Comparison of ENCODE assay signal across 25 cellular contexts in the genomic region with DNA sequence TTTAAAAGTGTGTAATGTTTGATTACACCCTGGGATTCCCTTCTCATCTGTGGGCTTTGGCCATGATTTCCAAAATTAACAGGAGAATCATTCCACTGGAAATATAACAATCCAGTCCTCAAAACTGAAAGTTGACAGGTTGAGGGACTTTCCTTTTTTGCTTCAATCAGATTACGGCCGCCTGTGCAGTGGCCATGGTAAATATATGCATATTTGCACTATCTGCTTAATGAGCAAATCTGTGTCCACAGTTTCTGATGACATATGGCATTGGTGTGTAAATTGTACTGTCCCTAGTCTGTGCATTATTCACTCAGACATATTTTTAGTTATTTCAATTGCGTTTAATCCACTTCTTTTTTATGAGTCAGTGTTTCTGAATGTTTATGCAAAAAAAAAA.
"Had no signal": no experiment of that assay in that cellular context is flagged by ENCODE, and none has a peak within 500 bp of the region (broad histone marks: within the 10 kb centered on the region; RNA-seq: fewer than 3 reads in every experiment).

No MANE protein-coding gene starts in this region.

- H3K27me3 ChIP-seq: breast epithelium had no signal

- H3K9me3 ChIP-seq: breast epithelium had no signal

- H3K27ac Mint-ChIP-seq: activated B cell treated with CpG ODN at 0.5 μM for 24 hours; activated CD4-positive, alpha-beta memory T cell treated with anti-CD3 and anti-CD28 coated beads, Interleukin-2, amount 10 ng/mL, durations not matched to agents 7 days and 5 days; activated CD8-positive, alpha-beta memory T cell treated with anti-CD3 and anti-CD28 coated beads, Interleukin-2, amount 10 ng/mL, durations not matched to agents 7 days and 5 days; activated naive CD4-positive, alpha-beta T cell treated with anti-CD3 and anti-CD28 coated beads, Interleukin-2, amount 10 ng/mL, durations not matched to agents 7 days and 5 days; activated naive CD8-positive, alpha-beta T cell; activated naive CD8-positive, alpha-beta T cell treated with anti-CD3 and anti-CD28 coated beads, Interleukin-2, amount 50 U/mL, for 24 hours; T-helper 1 cell treated with Interleukin-12 subunit alpha and Interleukin-12 subunit beta and Interleukin-4 antibody, amounts not matched to agents 30 μg/mL and 1 μg/mL, for 36 hours; T-helper 2 cell treated with Interferon-gamma antibody and Interleukin-4, amounts not matched to agents 5 μg/mL and 100 μg/mL, for 36 hours had no signal

- FAIRE-seq: TTC549 had no signal

- H3K36me3 ChIP-seq: breast epithelium had no signal

- H3K36me3 Mint-ChIP-seq: activated CD8-positive, alpha-beta memory T cell treated with anti-CD3 and anti-CD28 coated beads, Interleukin-2, amount 10 ng/mL, durations not matched to agents 7 days and 5 days; activated naive CD4-positive, alpha-beta T cell treated with anti-CD3 and anti-CD28 coated beads, Interleukin-2, amount 10 ng/mL, durations not matched to agents 7 days and 5 days; activated naive CD8-positive, alpha-beta T cell had no signal

- H3K9me3 Mint-ChIP-seq: activated B cell treated with CpG ODN at 0.5 μM for 24 hours; activated CD4-positive, alpha-beta memory T cell treated with anti-CD3 and anti-CD28 coated beads, Interleukin-2, amount 10 ng/mL, durations not matched to agents 7 days and 5 days; activated naive CD4-positive, alpha-beta T cell treated with anti-CD3 and anti-CD28 coated beads, Interleukin-2, amount 10 ng/mL, durations not matched to agents 7 days and 5 days; activated naive CD8-positive, alpha-beta T cell treated with anti-CD3 and anti-CD28 coated beads, Interleukin-2, amount 50 U/mL, for 24 hours; T-helper 1 cell treated with Interleukin-12 subunit alpha and Interleukin-12 subunit beta and Interleukin-4 antibody, amounts not matched to agents 30 μg/mL and 1 μg/mL, for 36 hours; T-helper 2 cell treated with Interferon-gamma antibody and Interleukin-4, amounts not matched to agents 5 μg/mL and 100 μg/mL, for 36 hours had no signal

- H3K4me3 Mint-ChIP-seq: activated B cell treated with CpG ODN at 0.5 μM for 24 hours; activated CD4-positive, alpha-beta memory T cell treated with anti-CD3 and anti-CD28 coated beads, Interleukin-2, amount 10 ng/mL, durations not matched to agents 7 days and 5 days; activated CD8-positive, alpha-beta memory T cell treated with anti-CD3 and anti-CD28 coated beads, Interleukin-2, amount 10 ng/mL, durations not matched to agents 7 days and 5 days; activated naive CD4-positive, alpha-beta T cell treated with anti-CD3 and anti-CD28 coated beads, Interleukin-2, amount 10 ng/mL, durations not matched to agents 7 days and 5 days; activated naive CD8-positive, alpha-beta T cell; activated naive CD8-positive, alpha-beta T cell treated with anti-CD3 and anti-CD28 coated beads, Interleukin-2, amount 50 U/mL, for 24 hours; T-helper 1 cell treated with Interleukin-12 subunit alpha and Interleukin-12 subunit beta and Interleukin-4 antibody, amounts not matched to agents 30 μg/mL and 1 μg/mL, for 36 hours; T-helper 2 cell treated with Interferon-gamma antibody and Interleukin-4, amounts not matched to agents 5 μg/mL and 100 μg/mL, for 36 hours had no signal

- DNase-seq: activated B cell treated with CpG ODN at 0.5 μM for 24 hours; activated CD4-positive, alpha-beta memory T cell treated with anti-CD3 and anti-CD28 coated beads, Interleukin-2, amount 10 ng/mL, durations not matched to agents 7 days and 5 days; activated CD4-positive, alpha-beta T cell treated with anti-CD3 and anti-CD28 coated beads for 48 hours; activated CD4-positive, CD25-positive, alpha-beta regulatory T cell treated with anti-CD3 and anti-CD28 coated beads, Interleukin-2, amount 50 U/mL, for 72 hours; activated CD8-positive, alpha-beta memory T cell treated with anti-CD3 and anti-CD28 coated beads for 24 hours; activated CD8-positive, alpha-beta memory T cell treated with anti-CD3 and anti-CD28 coated beads, Interleukin-2, amount 10 ng/mL, durations not matched to agents 7 days and 5 days; activated CD8-positive, alpha-beta memory T cell treated with anti-CD3 and anti-CD28 coated beads, Interleukin-2, amount 50 U/mL, for 48 hours; activated effector memory CD4-positive, alpha-beta T cell treated with Interleukin-2 at 50 U/mL for 16 hours; activated naive CD4-positive, alpha-beta T cell treated with anti-CD3 and anti-CD28 coated beads, Interleukin-2, amount 10 ng/mL, durations not matched to agents 7 days and 5 days; activated naive CD8-positive, alpha-beta T cell treated with anti-CD3 and anti-CD28 coated beads, Interleukin-2, amount 50 U/mL, for 24 hours; activated T-cell treated with anti-CD3 and anti-CD28 coated beads, Interleukin-2, amount 50 U/mL, for 48 hours; anterior cingulate cortex; NCI-H1048; NCI-H1436; NCI-H1694; NCI-H2081 treated with DMSO at 0.1 percent for 48 hours; NCI-H226; NCI-H446 treated with DMSO at 0.1 percent for 48 hours; NCI-H524; SHP77 treated with DMSO at 0.1 percent for 48 hours had no signal

- H3K27ac ChIP-seq: breast epithelium had no signal

- H3K4me1 Mint-ChIP-seq: activated B cell treated with CpG ODN at 0.5 μM for 24 hours; activated CD4-positive, alpha-beta memory T cell treated with anti-CD3 and anti-CD28 coated beads, Interleukin-2, amount 10 ng/mL, durations not matched to agents 7 days and 5 days; activated CD8-positive, alpha-beta memory T cell treated with anti-CD3 and anti-CD28 coated beads, Interleukin-2, amount 10 ng/mL, durations not matched to agents 7 days and 5 days; activated naive CD4-positive, alpha-beta T cell treated with anti-CD3 and anti-CD28 coated beads, Interleukin-2, amount 10 ng/mL, durations not matched to agents 7 days and 5 days; activated naive CD8-positive, alpha-beta T cell treated with anti-CD3 and anti-CD28 coated beads, Interleukin-2, amount 50 U/mL, for 24 hours had no signal

- H3K4me3 ChIP-seq: breast epithelium had no signal

- H3K27me3 Mint-ChIP-seq: activated B cell treated with CpG ODN at 0.5 μM for 24 hours; activated CD4-positive, alpha-beta memory T cell treated with anti-CD3 and anti-CD28 coated beads, Interleukin-2, amount 10 ng/mL, durations not matched to agents 7 days and 5 days; activated CD8-positive, alpha-beta memory T cell treated with anti-CD3 and anti-CD28 coated beads, Interleukin-2, amount 10 ng/mL, durations not matched to agents 7 days and 5 days; activated naive CD4-positive, alpha-beta T cell treated with anti-CD3 and anti-CD28 coated beads, Interleukin-2, amount 10 ng/mL, durations not matched to agents 7 days and 5 days had no signal

- H3K4me1 ChIP-seq: breast epithelium had no signal
